ENCODE assay signal across 1 cellular context in the genomic region with DNA sequence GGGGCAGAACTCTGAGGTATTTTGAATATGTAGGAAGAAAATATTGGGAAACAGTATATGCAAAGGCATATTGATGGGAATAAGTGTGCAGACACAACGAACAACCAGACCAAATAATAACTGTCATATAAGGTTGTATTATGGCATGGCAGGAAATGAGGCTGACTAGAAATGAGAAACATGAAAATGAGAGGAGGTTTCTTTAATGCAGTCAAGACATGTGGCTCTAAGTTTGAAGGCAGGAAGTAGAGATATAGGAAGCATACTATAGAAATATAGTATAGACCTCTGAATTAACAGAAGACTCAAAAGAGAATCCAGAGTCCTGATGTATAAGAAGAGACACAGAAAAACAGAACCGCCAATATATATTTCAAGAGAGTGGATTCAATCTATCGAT.
TF ChIP-seq lines count a peak whose summit lies in the region.

No MANE protein-coding gene starts in this region.

TF ChIP-seq in GM12878, 131 proteins besides CTCF, POLR2A, EP300 and RAD21:
- TF ChIP-seq, protein P1, sequence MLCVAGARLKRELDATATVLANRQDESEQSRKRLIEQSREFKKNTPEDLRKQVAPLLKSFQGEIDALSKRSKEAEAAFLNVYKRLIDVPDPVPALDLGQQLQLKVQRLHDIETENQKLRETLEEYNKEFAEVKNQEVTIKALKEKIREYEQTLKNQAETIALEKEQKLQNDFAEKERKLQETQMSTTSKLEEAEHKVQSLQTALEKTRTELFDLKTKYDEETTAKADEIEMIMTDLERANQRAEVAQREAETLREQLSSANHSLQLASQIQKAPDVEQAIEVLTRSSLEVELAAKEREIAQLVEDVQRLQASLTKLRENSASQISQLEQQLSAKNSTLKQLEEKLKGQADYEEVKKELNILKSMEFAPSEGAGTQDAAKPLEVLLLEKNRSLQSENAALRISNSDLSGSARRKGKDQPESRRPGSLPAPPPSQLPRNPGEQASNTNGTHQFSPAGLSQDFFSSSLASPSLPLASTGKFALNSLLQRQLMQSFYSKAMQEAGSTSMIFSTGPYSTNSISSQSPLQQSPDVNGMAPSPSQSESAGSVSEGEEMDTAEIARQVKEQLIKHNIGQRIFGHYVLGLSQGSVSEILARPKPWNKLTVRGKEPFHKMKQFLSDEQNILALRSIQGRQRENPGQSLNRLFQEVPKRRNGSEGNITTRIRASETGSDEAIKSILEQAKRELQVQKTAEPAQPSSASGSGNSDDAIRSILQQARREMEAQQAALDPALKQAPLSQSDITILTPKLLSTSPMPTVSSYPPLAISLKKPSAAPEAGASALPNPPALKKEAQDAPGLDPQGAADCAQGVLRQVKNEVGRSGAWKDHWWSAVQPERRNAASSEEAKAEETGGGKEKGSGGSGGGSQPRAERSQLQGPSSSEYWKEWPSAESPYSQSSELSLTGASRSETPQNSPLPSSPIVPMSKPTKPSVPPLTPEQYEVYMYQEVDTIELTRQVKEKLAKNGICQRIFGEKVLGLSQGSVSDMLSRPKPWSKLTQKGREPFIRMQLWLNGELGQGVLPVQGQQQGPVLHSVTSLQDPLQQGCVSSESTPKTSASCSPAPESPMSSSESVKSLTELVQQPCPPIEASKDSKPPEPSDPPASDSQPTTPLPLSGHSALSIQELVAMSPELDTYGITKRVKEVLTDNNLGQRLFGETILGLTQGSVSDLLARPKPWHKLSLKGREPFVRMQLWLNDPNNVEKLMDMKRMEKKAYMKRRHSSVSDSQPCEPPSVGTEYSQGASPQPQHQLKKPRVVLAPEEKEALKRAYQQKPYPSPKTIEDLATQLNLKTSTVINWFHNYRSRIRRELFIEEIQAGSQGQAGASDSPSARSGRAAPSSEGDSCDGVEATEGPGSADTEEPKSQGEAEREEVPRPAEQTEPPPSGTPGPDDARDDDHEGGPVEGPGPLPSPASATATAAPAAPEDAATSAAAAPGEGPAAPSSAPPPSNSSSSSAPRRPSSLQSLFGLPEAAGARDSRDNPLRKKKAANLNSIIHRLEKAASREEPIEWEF (IDR thresholded peaks at IDR 0.05; ENCODE audit: insufficient replicate concordance, low read depth, low read length): no peak
- no peak for TF ChIP-seq FOXM1 (IDR thresholded peaks at IDR 0.05; ENCODE audit: low read depth, low read length)
- no peak for TF ChIP-seq BMI1 (IDR thresholded peaks at IDR 0.05; ENCODE audit: borderline replicate concordance)
- TF ChIP-seq TCF3 (IDR thresholded peaks at IDR 0.05; ENCODE audit: borderline replicate concordance, insufficient read depth, low read depth, low read length): no peak
- TF ChIP-seq GABPA (IDR thresholded peaks at IDR 0.05; ENCODE audit: low read depth): no peak
- TF ChIP-seq, protein P2, sequence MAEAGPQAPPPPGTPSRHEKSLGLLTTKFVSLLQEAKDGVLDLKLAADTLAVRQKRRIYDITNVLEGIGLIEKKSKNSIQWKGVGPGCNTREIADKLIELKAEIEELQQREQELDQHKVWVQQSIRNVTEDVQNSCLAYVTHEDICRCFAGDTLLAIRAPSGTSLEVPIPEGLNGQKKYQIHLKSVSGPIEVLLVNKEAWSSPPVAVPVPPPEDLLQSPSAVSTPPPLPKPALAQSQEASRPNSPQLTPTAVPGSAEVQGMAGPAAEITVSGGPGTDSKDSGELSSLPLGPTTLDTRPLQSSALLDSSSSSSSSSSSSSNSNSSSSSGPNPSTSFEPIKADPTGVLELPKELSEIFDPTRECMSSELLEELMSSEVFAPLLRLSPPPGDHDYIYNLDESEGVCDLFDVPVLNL (IDR thresholded peaks at IDR 0.05; ENCODE audit: low read depth, low read length): no peak
